Comparison of ENCODE assay signal across 1 cellular context in genomic region chr2:130371723-130372054, GRCh38.
TF ChIP-seq lines count a peak whose summit lies in the region.

No MANE protein-coding gene starts in this region.

TF ChIP-seq in K562, 482 proteins besides CTCF, POLR2A, EP300 and RAD21 (continued from another document and continues in another):
- TF ChIP-seq, protein P1, sequence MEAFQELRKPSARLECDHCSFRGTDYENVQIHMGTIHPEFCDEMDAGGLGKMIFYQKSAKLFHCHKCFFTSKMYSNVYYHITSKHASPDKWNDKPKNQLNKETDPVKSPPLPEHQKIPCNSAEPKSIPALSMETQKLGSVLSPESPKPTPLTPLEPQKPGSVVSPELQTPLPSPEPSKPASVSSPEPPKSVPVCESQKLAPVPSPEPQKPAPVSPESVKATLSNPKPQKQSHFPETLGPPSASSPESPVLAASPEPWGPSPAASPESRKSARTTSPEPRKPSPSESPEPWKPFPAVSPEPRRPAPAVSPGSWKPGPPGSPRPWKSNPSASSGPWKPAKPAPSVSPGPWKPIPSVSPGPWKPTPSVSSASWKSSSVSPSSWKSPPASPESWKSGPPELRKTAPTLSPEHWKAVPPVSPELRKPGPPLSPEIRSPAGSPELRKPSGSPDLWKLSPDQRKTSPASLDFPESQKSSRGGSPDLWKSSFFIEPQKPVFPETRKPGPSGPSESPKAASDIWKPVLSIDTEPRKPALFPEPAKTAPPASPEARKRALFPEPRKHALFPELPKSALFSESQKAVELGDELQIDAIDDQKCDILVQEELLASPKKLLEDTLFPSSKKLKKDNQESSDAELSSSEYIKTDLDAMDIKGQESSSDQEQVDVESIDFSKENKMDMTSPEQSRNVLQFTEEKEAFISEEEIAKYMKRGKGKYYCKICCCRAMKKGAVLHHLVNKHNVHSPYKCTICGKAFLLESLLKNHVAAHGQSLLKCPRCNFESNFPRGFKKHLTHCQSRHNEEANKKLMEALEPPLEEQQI (IDR thresholded peaks at IDR 0.05): no peak
- TF ChIP-seq, protein P2, sequence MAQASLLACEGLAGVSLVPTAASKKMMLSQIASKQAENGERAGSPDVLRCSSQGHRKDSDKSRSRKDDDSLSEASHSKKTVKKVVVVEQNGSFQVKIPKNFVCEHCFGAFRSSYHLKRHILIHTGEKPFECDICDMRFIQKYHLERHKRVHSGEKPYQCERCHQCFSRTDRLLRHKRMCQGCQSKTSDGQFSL (CRISPR knock-in tag; IDR thresholded peaks at IDR 0.05): no peak
- TF ChIP-seq, protein P2 (tag; IDR thresholded peaks at IDR 0.05): no peak
- peak; percentile 55 for TF ChIP-seq ZNF121 (CRISPR knock-in tag; conservative IDR thresholded peaks at IDR 0.05)
- TF ChIP-seq NR2C1 (IDR thresholded peaks at IDR 0.05): no peak
- TF ChIP-seq NR2C1 (tag; IDR thresholded peaks at IDR 0.05): no peak
- TF ChIP-seq ELF2 (CRISPR knock-in tag; IDR thresholded peaks at IDR 0.05): peak; percentile 84
- TF ChIP-seq NFRKB (IDR thresholded peaks at IDR 0.05; ENCODE audit: low read depth): peak; percentile 65; the same call in 1 of the 2 replicates
- TF ChIP-seq TAF7 (tag; IDR thresholded peaks at IDR 0.05): peak; percentile 55; the same call in 1 of the 2 replicates
- TF ChIP-seq TEAD4 (IDR thresholded peaks at IDR 0.05; ENCODE audit: low read length): peak; percentile 31; the same call in 1 of the 2 replicates
- TF ChIP-seq TEAD4 (CRISPR knock-in tag; IDR thresholded peaks at IDR 0.05; ENCODE audit: borderline replicate concordance): no peak
- TF ChIP-seq, protein P3, sequence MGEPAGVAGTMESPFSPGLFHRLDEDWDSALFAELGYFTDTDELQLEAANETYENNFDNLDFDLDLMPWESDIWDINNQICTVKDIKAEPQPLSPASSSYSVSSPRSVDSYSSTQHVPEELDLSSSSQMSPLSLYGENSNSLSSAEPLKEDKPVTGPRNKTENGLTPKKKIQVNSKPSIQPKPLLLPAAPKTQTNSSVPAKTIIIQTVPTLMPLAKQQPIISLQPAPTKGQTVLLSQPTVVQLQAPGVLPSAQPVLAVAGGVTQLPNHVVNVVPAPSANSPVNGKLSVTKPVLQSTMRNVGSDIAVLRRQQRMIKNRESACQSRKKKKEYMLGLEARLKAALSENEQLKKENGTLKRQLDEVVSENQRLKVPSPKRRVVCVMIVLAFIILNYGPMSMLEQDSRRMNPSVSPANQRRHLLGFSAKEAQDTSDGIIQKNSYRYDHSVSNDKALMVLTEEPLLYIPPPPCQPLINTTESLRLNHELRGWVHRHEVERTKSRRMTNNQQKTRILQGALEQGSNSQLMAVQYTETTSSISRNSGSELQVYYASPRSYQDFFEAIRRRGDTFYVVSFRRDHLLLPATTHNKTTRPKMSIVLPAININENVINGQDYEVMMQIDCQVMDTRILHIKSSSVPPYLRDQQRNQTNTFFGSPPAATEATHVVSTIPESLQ (CRISPR knock-in tag; IDR thresholded peaks at IDR 0.05): peak; percentile 57; the same call in 1 of the 2 replicates
- TF ChIP-seq RBM39 (optimal IDR thresholded peaks at IDR 0.05; ENCODE audit: low read depth, low read length): peak; percentile 49
- TF ChIP-seq, protein P4, sequence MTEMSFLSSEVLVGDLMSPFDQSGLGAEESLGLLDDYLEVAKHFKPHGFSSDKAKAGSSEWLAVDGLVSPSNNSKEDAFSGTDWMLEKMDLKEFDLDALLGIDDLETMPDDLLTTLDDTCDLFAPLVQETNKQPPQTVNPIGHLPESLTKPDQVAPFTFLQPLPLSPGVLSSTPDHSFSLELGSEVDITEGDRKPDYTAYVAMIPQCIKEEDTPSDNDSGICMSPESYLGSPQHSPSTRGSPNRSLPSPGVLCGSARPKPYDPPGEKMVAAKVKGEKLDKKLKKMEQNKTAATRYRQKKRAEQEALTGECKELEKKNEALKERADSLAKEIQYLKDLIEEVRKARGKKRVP (CRISPR knock-in tag; IDR thresholded peaks at IDR 0.05): no peak
- no peak for TF ChIP-seq TAL1 (IDR thresholded peaks at IDR 0.05)
- no peak for TF ChIP-seq ZNF274 (IDR thresholded peaks at IDR 0.05; ENCODE audit: borderline replicate concordance, low read depth, low read length)
- peak; percentile 25 for TF ChIP-seq TBP (optimal IDR thresholded peaks at IDR 0.05; ENCODE audit: low read depth, low read length)
- TF ChIP-seq, protein P5, sequence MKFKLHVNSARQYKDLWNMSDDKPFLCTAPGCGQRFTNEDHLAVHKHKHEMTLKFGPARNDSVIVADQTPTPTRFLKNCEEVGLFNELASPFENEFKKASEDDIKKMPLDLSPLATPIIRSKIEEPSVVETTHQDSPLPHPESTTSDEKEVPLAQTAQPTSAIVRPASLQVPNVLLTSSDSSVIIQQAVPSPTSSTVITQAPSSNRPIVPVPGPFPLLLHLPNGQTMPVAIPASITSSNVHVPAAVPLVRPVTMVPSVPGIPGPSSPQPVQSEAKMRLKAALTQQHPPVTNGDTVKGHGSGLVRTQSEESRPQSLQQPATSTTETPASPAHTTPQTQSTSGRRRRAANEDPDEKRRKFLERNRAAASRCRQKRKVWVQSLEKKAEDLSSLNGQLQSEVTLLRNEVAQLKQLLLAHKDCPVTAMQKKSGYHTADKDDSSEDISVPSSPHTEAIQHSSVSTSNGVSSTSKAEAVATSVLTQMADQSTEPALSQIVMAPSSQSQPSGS (CRISPR knock-in tag; IDR thresholded peaks at IDR 0.05): no peak
- TF ChIP-seq DPF2 (IDR thresholded peaks at IDR 0.05): no peak
- TF ChIP-seq SUPT5H (IDR thresholded peaks at IDR 0.05): 0 out of 2 replicates have a peak, but pooled peaks have one; percentile 68
- 0 out of 2 replicates have a peak, but pooled peaks have one; percentile 30 for TF ChIP-seq EHMT2 (IDR thresholded peaks at IDR 0.05)
- TF ChIP-seq ZBTB17 (CRISPR knock-in tag; IDR thresholded peaks at IDR 0.05): no peak
- no peak for TF ChIP-seq HCFC1 (IDR thresholded peaks at IDR 0.05; ENCODE audit: low read depth, low read length)
- TF ChIP-seq, protein P6, sequence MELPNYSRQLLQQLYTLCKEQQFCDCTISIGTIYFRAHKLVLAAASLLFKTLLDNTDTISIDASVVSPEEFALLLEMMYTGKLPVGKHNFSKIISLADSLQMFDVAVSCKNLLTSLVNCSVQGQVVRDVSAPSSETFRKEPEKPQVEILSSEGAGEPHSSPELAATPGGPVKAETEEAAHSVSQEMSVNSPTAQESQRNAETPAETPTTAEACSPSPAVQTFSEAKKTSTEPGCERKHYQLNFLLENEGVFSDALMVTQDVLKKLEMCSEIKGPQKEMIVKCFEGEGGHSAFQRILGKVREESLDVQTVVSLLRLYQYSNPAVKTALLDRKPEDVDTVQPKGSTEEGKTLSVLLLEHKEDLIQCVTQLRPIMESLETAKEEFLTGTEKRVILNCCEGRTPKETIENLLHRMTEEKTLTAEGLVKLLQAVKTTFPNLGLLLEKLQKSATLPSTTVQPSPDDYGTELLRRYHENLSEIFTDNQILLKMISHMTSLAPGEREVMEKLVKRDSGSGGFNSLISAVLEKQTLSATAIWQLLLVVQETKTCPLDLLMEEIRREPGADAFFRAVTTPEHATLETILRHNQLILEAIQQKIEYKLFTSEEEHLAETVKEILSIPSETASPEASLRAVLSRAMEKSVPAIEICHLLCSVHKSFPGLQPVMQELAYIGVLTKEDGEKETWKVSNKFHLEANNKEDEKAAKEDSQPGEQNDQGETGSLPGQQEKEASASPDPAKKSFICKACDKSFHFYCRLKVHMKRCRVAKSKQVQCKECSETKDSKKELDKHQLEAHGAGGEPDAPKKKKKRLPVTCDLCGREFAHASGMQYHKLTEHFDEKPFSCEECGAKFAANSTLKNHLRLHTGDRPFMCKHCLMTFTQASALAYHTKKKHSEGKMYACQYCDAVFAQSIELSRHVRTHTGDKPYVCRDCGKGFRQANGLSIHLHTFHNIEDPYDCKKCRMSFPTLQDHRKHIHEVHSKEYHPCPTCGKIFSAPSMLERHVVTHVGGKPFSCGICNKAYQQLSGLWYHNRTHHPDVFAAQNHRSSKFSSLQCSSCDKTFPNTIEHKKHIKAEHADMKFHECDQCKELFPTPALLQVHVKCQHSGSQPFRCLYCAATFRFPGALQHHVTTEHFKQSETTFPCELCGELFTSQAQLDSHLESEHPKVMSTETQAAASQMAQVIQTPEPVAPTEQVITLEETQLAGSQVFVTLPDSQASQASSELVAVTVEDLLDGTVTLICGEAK (IDR thresholded peaks at IDR 0.05): 0 out of 2 replicates have a peak, but pooled peaks have one; percentile 8
- TF ChIP-seq, protein P6 (CRISPR knock-in tag; IDR thresholded peaks at IDR 0.05): no peak
- no peak for TF ChIP-seq TCF3 (CRISPR knock-in tag; IDR thresholded peaks at IDR 0.05)
- TF ChIP-seq HDAC1 (IDR thresholded peaks at IDR 0.05): no peak
- TF ChIP-seq PKNOX1 (IDR thresholded peaks at IDR 0.05): no peak
- peak in 1 of 2 experiments; percentile 93; a peak in 2 of 4 replicates for TF ChIP-seq TEAD1 (CRISPR knock-in tag; IDR thresholded peaks at IDR 0.05)
- no peak for TF ChIP-seq HINFP (tag; conservative IDR thresholded peaks at IDR 0.05; ENCODE audit: low read depth)
- TF ChIP-seq ELF1 (tag; IDR thresholded peaks at IDR 0.05): peak; percentile 91
- TF ChIP-seq ZBTB1 (CRISPR knock-in tag; IDR thresholded peaks at IDR 0.05; ENCODE audit: borderline replicate concordance, low read depth): no peak
- TF ChIP-seq TARDBP (IDR thresholded peaks at IDR 0.05): no peak
- TF ChIP-seq TBL1XR1 (IDR thresholded peaks at IDR 0.05; ENCODE audit: low read length in 2 of 2): no peak
- peak; percentile 31 for TF ChIP-seq TAF9B (IDR thresholded peaks at IDR 0.05; ENCODE audit: partially characterized antibody)
- TF ChIP-seq GABPA (tag; conservative IDR thresholded peaks at IDR 0.05; ENCODE audit: low read depth): no peak
- TF ChIP-seq SPI1 (IDR thresholded peaks at IDR 0.05; ENCODE audit: borderline replicate concordance, low read depth, low read length): peak; percentile 93
- no peak for TF ChIP-seq ADNP (tag; IDR thresholded peaks at IDR 0.05)
- TF ChIP-seq, protein P7, sequence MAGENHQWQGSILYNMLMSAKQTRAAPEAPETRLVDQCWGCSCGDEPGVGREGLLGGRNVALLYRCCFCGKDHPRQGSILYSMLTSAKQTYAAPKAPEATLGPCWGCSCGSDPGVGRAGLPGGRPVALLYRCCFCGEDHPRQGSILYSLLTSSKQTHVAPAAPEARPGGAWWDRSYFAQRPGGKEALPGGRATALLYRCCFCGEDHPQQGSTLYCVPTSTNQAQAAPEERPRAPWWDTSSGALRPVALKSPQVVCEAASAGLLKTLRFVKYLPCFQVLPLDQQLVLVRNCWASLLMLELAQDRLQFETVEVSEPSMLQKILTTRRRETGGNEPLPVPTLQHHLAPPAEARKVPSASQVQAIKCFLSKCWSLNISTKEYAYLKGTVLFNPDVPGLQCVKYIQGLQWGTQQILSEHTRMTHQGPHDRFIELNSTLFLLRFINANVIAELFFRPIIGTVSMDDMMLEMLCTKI (IDR thresholded peaks at IDR 0.05; ENCODE audit: partially characterized antibody): no peak
